9 cellular contexts compared by ENCODE assay signal in genomic region chr16:75252049-75252864, GRCh38. TPM values are rescaled to one million over a fixed set of nuclear protein-coding genes. Genes with fewer than 3 reads are reported as not detected.
DNase-seq lines count a peak whose midpoint lies in the region; ATAC-seq and TF ChIP-seq lines count a peak whose summit lies in the region.
"Had no signal": no experiment of that assay in that cellular context is flagged by ENCODE, and none has a peak within 500 bp of the region (broad histone marks: within the 10 kb centered on the region; RNA-seq: fewer than 3 reads in every experiment).

No MANE protein-coding gene starts in this region.

- 48 to 64% (median 61%) methylated on average over 19 to 24 of the region's 24 CpGs for WGBS in spleen, 5 donors

- H3K9me3 ChIP-seq in HEK293 (ENCODE audit: control insufficient read depth, insufficient read depth, low read depth, low read length): no peaks in the 10 kb centered on the region
- no peaks in the 10 kb centered on the region for H3K9me3 ChIP-seq in iPS-18c (ENCODE audit: control insufficient read depth, insufficient read depth, low read length)
- H3K9me3 ChIP-seq in spleen: no peaks in the 10 kb centered on the region

- ATAC-seq in HG03432 (IDR thresholded peaks at IDR 0.05; ENCODE audit: unreplicated experiment) (no peak), GM19452 (IDR thresholded peaks at IDR 0.05; ENCODE audit: unreplicated experiment) (no peak)

- peaks cover 10% of the 10 kb centered on the region for H3K4me1 ChIP-seq in HEK293 (ENCODE audit: control insufficient read depth, insufficient read depth, low read length)
- H3K4me1 ChIP-seq in spleen: peaks cover 41 to 99% (median 89%) of the 10 kb centered on the region in 6 donors

- CTCF ChIA-PET in HEK293 (lab: Yijun Ruan, JAX): no interaction called here

- POLR2A ChIA-PET in HEK293 (lab: Yijun Ruan, JAX): interaction anchor here (0.7 kb wide), 1 partner anchor 267 kb away, joined by 3 read pairs; the partner anchor contains the start of gene WDR59

- in situ Hi-C loops in ACHN (cut with HindIII; ENCODE audit: low pct_ligation_motif_present, low pct_unique_long_range_greater_than_20kb, low sequenced_read_pairs): no loop called here

- TF ChIP-seq CTCF in HEK293 (tag by site-specific recombination; IDR thresholded peaks at IDR 0.05) (no peak), spleen (IDR thresholded peaks at IDR 0.05 in 8 of 11, conservative IDR thresholded peaks at IDR 0.05 in 3 of 11) (no peak)

- H3K27me3 ChIP-seq in spleen (replicated peaks in 1 of 7): peaks cover 0 to 100% (median 36%) of the 10 kb centered on the region in 7 donors

- no peak for TF ChIP-seq POLR2A in spleen (IDR thresholded peaks at IDR 0.05)

- H3K36me3 ChIP-seq in HEK293 (ENCODE audit: control insufficient read depth in 2 of 2, insufficient read depth in 1 of 2, low read length in 2 of 2): peaks cover 0 to 6% of the 10 kb centered on the region in 2 experiments; a peak in 1 of 3 replicates
- H3K36me3 ChIP-seq in spleen: no peaks in the 10 kb centered on the region

- H3K27ac ChIP-seq in HEK293 (ENCODE audit: extremely low read depth, low read depth, low read length): peak overlapping the region; percentile 45
- peak overlapping the region; percentile 80 for H3K27ac ChIP-seq in angular gyrus (ENCODE audit: low read depth, low read length)
- H3K27ac ChIP-seq in spleen: peak overlapping the region; percentile 63 to 91 (median 88)

- intact Hi-C loops in spleen (cut with DNase I; ENCODE audit: low total_unique reads): no loop called here

- no peak overlapping the region for H3K4me3 ChIP-seq in HEK293 (ENCODE audit: low read depth, low read length)
- H3K4me3 ChIP-seq in iPS-18c (ENCODE audit: insufficient read depth, low read depth, low read length): peak overlapping the region; percentile 16
- peak overlapping the region in 7 of 8 donors; percentile 1 to 74 (median 56) for H3K4me3 ChIP-seq in spleen

- peak; percentile 54 for DNase-seq in spleen
- DNase-seq in NCI-H510A treated with DMSO at 0.1 percent for 48 hours (lab: John Stamatoyannopoulos, UW): no peak
- DNase-seq in ACHN: no peak
- DNase-seq: activated CD4-positive, alpha-beta T cell treated with anti-CD3 and anti-CD28 coated beads, Interleukin-2, amount 10 ng/mL, durations not matched to agents 7 days and 5 days had no signal

TF ChIP-seq in HEK293, 187 proteins besides CTCF, POLR2A, EP300 and RAD21 (continues in another document):
- no peak for TF ChIP-seq ZNF596 (tag by site-specific recombination; IDR thresholded peaks at IDR 0.05)
- TF ChIP-seq KLF9 (tag by site-specific recombination; IDR thresholded peaks at IDR 0.05; ENCODE audit: low read depth): peak; percentile 74
- TF ChIP-seq ZSCAN30 (tag by site-specific recombination; IDR thresholded peaks at IDR 0.05): no peak
- TF ChIP-seq ZNF768 (tag by site-specific recombination; IDR thresholded peaks at IDR 0.05): no peak
- peak; percentile 14; the same call in 1 of the 2 replicates for TF ChIP-seq SP3 (tag by site-specific recombination; IDR thresholded peaks at IDR 0.05)
- TF ChIP-seq ZNF843 (tag by site-specific recombination; IDR thresholded peaks at IDR 0.05): 0 out of 2 replicates have a peak, but pooled peaks have one; percentile 36
- TF ChIP-seq ZNF138 (tag by site-specific recombination; IDR thresholded peaks at IDR 0.05; ENCODE audit: borderline replicate concordance): no peak
- TF ChIP-seq YY2 (tag by site-specific recombination; IDR thresholded peaks at IDR 0.05): no peak
- 0 out of 2 replicates have a peak, but pooled peaks have one; percentile 31 for TF ChIP-seq ZNF600 (tag by site-specific recombination; IDR thresholded peaks at IDR 0.05)
- TF ChIP-seq ZNF707 (tag by site-specific recombination; IDR thresholded peaks at IDR 0.05): no peak
- TF ChIP-seq PATZ1 (tag by site-specific recombination; IDR thresholded peaks at IDR 0.05): peak; percentile 41; the same call in 1 of the 2 replicates
- TF ChIP-seq ZNF280C (tag by site-specific recombination; IDR thresholded peaks at IDR 0.05): no peak
- no peak for TF ChIP-seq MEIS1 (CRISPR knock-in tag; IDR thresholded peaks at IDR 0.05; ENCODE audit: borderline replicate concordance)
- no peak for TF ChIP-seq ZNF623 (tag by site-specific recombination; IDR thresholded peaks at IDR 0.05)
- no peak for TF ChIP-seq ZNF561 (tag by site-specific recombination; IDR thresholded peaks at IDR 0.05; ENCODE audit: borderline replicate concordance)
- no peak for TF ChIP-seq ZNF202 (tag by site-specific recombination; IDR thresholded peaks at IDR 0.05; ENCODE audit: borderline replicate concordance)
- TF ChIP-seq ZNF174 (tag by site-specific recombination; IDR thresholded peaks at IDR 0.05): no peak
- no peak for TF ChIP-seq ZNF704 (tag by site-specific recombination; IDR thresholded peaks at IDR 0.05)
- no peak for TF ChIP-seq PRDM4 (tag by site-specific recombination; IDR thresholded peaks at IDR 0.05)
- TF ChIP-seq ZNF629 (tag by site-specific recombination; IDR thresholded peaks at IDR 0.05): no peak
- no peak for TF ChIP-seq ZNF140 (tag by site-specific recombination; IDR thresholded peaks at IDR 0.05)
- no peak for TF ChIP-seq ZNF341 (tag by site-specific recombination; IDR thresholded peaks at IDR 0.05; ENCODE audit: low read depth)
- TF ChIP-seq ZNF48 (tag by site-specific recombination; IDR thresholded peaks at IDR 0.05): no peak
- TF ChIP-seq ZNF792 (tag by site-specific recombination; IDR thresholded peaks at IDR 0.05): no peak

RNA-seq across cellular contexts. Expression of gene BCAR1, which starts 0.8 kb away (rescaled TPM):
- total RNA-seq in spleen: 100 to 1,000 TPM in 3 of 7 donors, 10 to 100 TPM in 4; 62.2 to 164 (median 79.8) TPM
- 10 to 100 TPM; 14.6 to 71.2 (median 29.7) TPM for polyA plus RNA-seq in spleen

RNA-seq across cellular contexts. Expression of gene CTRB1, which starts 33.5 kb away (rescaled TPM):
- 10 to 100 TPM in 1 of 7 donors, 1 to 10 TPM in 4, not detected in 2; 2.2 to 25.2 (median 4.4) TPM for total RNA-seq in spleen
- polyA plus RNA-seq in spleen: 1 to 10 TPM in 2 of 3 donors, under 1 TPM in 1; 0.59 to 2.7 (median 1.5) TPM
- total RNA-seq: activated CD4-positive, alpha-beta T cell treated with anti-CD3 and anti-CD28 coated beads, Interleukin-2, amount 10 ng/mL, durations not matched to agents 7 days and 5 days had no signal

RNA-seq across cellular contexts. Expression of gene CTRB2, which starts 45.3 kb away (rescaled TPM):
- total RNA-seq in spleen: 10 to 100 TPM in 1 of 7 donors, 1 to 10 TPM in 5, not detected in 1; 1.3 to 11.8 (median 3.7) TPM
- polyA plus RNA-seq in spleen: 1 to 10 TPM in 2 of 3 donors, under 1 TPM in 1; 0.58 to 1.3 (median 1.2) TPM
- total RNA-seq: activated CD4-positive, alpha-beta T cell treated with anti-CD3 and anti-CD28 coated beads, Interleukin-2, amount 10 ng/mL, durations not matched to agents 7 days and 5 days had no signal
